ENCODE assay signal across 1 cellular context in the genomic region with DNA sequence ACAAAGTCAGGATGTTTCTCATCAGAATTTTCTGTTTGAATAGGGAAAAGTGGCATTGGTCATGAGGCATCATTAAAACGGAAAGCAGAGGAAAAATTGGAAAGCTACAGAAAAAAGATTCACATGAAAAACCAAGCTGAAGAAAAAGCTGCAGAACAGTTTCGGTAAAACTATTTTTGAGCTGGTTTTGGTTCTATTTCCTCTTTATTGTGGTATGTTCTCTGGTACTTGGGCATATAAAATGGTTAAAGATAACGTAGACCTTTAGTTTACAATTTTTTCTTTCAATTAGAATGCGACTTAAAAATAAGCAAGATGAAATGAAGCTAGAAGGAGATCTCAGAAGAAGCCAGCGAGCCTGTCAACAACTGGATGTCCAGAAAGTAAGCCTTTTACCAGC.
TF ChIP-seq lines count a peak whose summit lies in the region.

No MANE protein-coding gene starts in this region.

TF ChIP-seq in GM12878, 131 proteins besides CTCF, POLR2A, EP300 and RAD21 (continued from another document and continues in another):
- TF ChIP-seq, protein P1, sequence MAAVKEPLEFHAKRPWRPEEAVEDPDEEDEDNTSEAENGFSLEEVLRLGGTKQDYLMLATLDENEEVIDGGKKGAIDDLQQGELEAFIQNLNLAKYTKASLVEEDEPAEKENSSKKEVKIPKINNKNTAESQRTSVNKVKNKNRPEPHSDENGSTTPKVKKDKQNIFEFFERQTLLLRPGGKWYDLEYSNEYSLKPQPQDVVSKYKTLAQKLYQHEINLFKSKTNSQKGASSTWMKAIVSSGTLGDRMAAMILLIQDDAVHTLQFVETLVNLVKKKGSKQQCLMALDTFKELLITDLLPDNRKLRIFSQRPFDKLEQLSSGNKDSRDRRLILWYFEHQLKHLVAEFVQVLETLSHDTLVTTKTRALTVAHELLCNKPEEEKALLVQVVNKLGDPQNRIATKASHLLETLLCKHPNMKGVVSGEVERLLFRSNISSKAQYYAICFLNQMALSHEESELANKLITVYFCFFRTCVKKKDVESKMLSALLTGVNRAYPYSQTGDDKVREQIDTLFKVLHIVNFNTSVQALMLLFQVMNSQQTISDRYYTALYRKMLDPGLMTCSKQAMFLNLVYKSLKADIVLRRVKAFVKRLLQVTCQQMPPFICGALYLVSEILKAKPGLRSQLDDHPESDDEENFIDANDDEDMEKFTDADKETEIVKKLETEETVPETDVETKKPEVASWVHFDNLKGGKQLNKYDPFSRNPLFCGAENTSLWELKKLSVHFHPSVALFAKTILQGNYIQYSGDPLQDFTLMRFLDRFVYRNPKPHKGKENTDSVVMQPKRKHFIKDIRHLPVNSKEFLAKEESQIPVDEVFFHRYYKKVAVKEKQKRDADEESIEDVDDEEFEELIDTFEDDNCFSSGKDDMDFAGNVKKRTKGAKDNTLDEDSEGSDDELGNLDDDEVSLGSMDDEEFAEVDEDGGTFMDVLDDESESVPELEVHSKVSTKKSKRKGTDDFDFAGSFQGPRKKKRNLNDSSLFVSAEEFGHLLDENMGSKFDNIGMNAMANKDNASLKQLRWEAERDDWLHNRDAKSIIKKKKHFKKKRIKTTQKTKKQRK (IDR thresholded peaks at IDR 0.05; ENCODE audit: low read depth, low read length), result no peak
- TF ChIP-seq, protein P2, sequence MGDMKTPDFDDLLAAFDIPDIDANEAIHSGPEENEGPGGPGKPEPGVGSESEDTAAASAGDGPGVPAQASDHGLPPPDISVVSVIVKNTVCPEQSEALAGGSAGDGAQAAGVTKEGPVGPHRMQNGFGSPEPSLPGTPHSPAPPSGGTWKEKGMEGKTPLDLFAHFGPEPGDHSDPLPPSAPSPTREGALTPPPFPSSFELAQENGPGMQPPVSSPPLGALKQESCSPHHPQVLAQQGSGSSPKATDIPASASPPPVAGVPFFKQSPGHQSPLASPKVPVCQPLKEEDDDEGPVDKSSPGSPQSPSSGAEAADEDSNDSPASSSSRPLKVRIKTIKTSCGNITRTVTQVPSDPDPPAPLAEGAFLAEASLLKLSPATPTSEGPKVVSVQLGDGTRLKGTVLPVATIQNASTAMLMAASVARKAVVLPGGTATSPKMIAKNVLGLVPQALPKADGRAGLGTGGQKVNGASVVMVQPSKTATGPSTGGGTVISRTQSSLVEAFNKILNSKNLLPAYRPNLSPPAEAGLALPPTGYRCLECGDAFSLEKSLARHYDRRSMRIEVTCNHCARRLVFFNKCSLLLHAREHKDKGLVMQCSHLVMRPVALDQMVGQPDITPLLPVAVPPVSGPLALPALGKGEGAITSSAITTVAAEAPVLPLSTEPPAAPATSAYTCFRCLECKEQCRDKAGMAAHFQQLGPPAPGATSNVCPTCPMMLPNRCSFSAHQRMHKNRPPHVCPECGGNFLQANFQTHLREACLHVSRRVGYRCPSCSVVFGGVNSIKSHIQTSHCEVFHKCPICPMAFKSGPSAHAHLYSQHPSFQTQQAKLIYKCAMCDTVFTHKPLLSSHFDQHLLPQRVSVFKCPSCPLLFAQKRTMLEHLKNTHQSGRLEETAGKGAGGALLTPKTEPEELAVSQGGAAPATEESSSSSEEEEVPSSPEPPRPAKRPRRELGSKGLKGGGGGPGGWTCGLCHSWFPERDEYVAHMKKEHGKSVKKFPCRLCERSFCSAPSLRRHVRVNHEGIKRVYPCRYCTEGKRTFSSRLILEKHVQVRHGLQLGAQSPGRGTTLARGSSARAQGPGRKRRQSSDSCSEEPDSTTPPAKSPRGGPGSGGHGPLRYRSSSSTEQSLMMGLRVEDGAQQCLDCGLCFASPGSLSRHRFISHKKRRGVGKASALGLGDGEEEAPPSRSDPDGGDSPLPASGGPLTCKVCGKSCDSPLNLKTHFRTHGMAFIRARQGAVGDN (IDR thresholded peaks at IDR 0.05), result no peak
- 0 out of 2 replicates have a peak, but pooled peaks have one; percentile 28 for TF ChIP-seq JUNB (IDR thresholded peaks at IDR 0.05)
- peak; percentile 85 for TF ChIP-seq FOXM1 (IDR thresholded peaks at IDR 0.05; ENCODE audit: low read depth, low read length)
- TF ChIP-seq SMC3 (IDR thresholded peaks at IDR 0.05; ENCODE audit: borderline replicate concordance, low read length), result no peak
- peak; percentile 34; the same call in 1 of the 2 replicates for TF ChIP-seq ZNF217 (IDR thresholded peaks at IDR 0.05)
- TF ChIP-seq CEBPB (IDR thresholded peaks at IDR 0.05; ENCODE audit: borderline replicate concordance in 1 of 2, low read depth in 2 of 2, low read length in 2 of 2), result no peak
- TF ChIP-seq, protein P3, sequence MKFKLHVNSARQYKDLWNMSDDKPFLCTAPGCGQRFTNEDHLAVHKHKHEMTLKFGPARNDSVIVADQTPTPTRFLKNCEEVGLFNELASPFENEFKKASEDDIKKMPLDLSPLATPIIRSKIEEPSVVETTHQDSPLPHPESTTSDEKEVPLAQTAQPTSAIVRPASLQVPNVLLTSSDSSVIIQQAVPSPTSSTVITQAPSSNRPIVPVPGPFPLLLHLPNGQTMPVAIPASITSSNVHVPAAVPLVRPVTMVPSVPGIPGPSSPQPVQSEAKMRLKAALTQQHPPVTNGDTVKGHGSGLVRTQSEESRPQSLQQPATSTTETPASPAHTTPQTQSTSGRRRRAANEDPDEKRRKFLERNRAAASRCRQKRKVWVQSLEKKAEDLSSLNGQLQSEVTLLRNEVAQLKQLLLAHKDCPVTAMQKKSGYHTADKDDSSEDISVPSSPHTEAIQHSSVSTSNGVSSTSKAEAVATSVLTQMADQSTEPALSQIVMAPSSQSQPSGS (IDR thresholded peaks at IDR 0.05; ENCODE audit: low read length), result peak; percentile 76; the same call in 1 of the 2 replicates
- peak; percentile 40; the same call in 1 of the 2 replicates for TF ChIP-seq PML (IDR thresholded peaks at IDR 0.05; ENCODE audit: low read length)
- TF ChIP-seq CHD4 (IDR thresholded peaks at IDR 0.05), result no peak
- TF ChIP-seq, protein P4, sequence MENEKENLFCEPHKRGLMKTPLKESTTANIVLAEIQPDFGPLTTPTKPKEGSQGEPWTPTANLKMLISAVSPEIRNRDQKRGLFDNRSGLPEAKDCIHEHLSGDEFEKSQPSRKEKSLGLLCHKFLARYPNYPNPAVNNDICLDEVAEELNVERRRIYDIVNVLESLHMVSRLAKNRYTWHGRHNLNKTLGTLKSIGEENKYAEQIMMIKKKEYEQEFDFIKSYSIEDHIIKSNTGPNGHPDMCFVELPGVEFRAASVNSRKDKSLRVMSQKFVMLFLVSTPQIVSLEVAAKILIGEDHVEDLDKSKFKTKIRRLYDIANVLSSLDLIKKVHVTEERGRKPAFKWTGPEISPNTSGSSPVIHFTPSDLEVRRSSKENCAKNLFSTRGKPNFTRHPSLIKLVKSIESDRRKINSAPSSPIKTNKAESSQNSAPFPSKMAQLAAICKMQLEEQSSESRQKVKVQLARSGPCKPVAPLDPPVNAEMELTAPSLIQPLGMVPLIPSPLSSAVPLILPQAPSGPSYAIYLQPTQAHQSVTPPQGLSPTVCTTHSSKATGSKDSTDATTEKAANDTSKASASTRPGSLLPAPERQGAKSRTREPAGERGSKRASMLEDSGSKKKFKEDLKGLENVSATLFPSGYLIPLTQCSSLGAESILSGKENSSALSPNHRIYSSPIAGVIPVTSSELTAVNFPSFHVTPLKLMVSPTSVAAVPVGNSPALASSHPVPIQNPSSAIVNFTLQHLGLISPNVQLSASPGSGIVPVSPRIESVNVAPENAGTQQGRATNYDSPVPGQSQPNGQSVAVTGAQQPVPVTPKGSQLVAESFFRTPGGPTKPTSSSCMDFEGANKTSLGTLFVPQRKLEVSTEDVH (IDR thresholded peaks at IDR 0.05; ENCODE audit: low read depth, partially characterized antibody), result peak; percentile 23
- no peak for TF ChIP-seq POLR2AphosphoS2 (IDR thresholded peaks at IDR 0.05; ENCODE audit: low read depth, low read length)
- TF ChIP-seq ZBED1 (IDR thresholded peaks at IDR 0.05; ENCODE audit: borderline replicate concordance), result 0 out of 2 replicates have a peak, but pooled peaks have one; percentile 37
- TF ChIP-seq, protein P5, sequence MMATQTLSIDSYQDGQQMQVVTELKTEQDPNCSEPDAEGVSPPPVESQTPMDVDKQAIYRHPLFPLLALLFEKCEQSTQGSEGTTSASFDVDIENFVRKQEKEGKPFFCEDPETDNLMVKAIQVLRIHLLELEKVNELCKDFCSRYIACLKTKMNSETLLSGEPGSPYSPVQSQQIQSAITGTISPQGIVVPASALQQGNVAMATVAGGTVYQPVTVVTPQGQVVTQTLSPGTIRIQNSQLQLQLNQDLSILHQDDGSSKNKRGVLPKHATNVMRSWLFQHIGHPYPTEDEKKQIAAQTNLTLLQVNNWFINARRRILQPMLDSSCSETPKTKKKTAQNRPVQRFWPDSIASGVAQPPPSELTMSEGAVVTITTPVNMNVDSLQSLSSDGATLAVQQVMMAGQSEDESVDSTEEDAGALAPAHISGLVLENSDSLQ (IDR thresholded peaks at IDR 0.05), result no peak
- TF ChIP-seq CREB1 (IDR thresholded peaks at IDR 0.05; ENCODE audit: low read depth), result 0 out of 2 replicates have a peak, but pooled peaks have one; percentile 32
- TF ChIP-seq, protein P6, sequence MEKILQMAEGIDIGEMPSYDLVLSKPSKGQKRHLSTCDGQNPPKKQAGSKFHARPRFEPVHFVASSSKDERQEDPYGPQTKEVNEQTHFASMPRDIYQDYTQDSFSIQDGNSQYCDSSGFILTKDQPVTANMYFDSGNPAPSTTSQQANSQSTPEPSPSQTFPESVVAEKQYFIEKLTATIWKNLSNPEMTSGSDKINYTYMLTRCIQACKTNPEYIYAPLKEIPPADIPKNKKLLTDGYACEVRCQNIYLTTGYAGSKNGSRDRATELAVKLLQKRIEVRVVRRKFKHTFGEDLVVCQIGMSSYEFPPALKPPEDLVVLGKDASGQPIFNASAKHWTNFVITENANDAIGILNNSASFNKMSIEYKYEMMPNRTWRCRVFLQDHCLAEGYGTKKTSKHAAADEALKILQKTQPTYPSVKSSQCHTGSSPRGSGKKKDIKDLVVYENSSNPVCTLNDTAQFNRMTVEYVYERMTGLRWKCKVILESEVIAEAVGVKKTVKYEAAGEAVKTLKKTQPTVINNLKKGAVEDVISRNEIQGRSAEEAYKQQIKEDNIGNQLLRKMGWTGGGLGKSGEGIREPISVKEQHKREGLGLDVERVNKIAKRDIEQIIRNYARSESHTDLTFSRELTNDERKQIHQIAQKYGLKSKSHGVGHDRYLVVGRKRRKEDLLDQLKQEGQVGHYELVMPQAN (conservative IDR thresholded peaks at IDR 0.05), result no peak
- TF ChIP-seq, protein P7, sequence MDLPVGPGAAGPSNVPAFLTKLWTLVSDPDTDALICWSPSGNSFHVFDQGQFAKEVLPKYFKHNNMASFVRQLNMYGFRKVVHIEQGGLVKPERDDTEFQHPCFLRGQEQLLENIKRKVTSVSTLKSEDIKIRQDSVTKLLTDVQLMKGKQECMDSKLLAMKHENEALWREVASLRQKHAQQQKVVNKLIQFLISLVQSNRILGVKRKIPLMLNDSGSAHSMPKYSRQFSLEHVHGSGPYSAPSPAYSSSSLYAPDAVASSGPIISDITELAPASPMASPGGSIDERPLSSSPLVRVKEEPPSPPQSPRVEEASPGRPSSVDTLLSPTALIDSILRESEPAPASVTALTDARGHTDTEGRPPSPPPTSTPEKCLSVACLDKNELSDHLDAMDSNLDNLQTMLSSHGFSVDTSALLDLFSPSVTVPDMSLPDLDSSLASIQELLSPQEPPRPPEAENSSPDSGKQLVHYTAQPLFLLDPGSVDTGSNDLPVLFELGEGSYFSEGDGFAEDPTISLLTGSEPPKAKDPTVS (IDR thresholded peaks at IDR 0.05; ENCODE audit: low read depth, low read length), result no peak
- TF ChIP-seq IKZF2 (IDR thresholded peaks at IDR 0.05), result peak; percentile 74 to 78
- peak; percentile 73 for TF ChIP-seq MTA2 (IDR thresholded peaks at IDR 0.05; ENCODE audit: low read depth)
- peak; percentile 96 for TF ChIP-seq RUNX3 (IDR thresholded peaks at IDR 0.05; ENCODE audit: low read length)
- TF ChIP-seq NFXL1 (IDR thresholded peaks at IDR 0.05; ENCODE audit: borderline replicate concordance), result no peak
- TF ChIP-seq CBX5 (IDR thresholded peaks at IDR 0.05; ENCODE audit: low read depth), result 0 out of 2 replicates have a peak, but pooled peaks have one; percentile 58
- no peak for TF ChIP-seq YBX1 (IDR thresholded peaks at IDR 0.05)
- TF ChIP-seq SMAD5 (IDR thresholded peaks at IDR 0.05; ENCODE audit: low read depth), result no peak
- TF ChIP-seq WRNIP1 (IDR thresholded peaks at IDR 0.05; ENCODE audit: borderline replicate concordance, low read depth, low read length), result no peak
- TF ChIP-seq SRF (IDR thresholded peaks at IDR 0.05; ENCODE audit: low read depth in 2 of 2, low read length in 2 of 2), result no peak
- peak; percentile 59 for TF ChIP-seq IKZF1 (conservative IDR thresholded peaks at IDR 0.05)
- TF ChIP-seq CREM (IDR thresholded peaks at IDR 0.05; ENCODE audit: low read depth), result peak; percentile 62; the same call in 1 of the 2 replicates
- TF ChIP-seq MEF2A (IDR thresholded peaks at IDR 0.05; ENCODE audit: insufficient read depth, low read depth, low read length), result peak; percentile 95
- TF ChIP-seq, protein P8, sequence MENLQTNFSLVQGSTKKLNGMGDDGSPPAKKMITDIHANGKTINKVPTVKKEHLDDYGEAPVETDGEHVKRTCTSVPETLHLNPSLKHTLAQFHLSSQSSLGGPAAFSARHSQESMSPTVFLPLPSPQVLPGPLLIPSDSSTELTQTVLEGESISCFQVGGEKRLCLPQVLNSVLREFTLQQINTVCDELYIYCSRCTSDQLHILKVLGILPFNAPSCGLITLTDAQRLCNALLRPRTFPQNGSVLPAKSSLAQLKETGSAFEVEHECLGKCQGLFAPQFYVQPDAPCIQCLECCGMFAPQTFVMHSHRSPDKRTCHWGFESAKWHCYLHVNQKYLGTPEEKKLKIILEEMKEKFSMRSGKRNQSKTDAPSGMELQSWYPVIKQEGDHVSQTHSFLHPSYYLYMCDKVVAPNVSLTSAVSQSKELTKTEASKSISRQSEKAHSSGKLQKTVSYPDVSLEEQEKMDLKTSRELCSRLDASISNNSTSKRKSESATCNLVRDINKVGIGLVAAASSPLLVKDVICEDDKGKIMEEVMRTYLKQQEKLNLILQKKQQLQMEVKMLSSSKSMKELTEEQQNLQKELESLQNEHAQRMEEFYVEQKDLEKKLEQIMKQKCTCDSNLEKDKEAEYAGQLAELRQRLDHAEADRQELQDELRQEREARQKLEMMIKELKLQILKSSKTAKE (IDR thresholded peaks at IDR 0.05; ENCODE audit: low read depth, poor library complexity, severe bottlenecking), result peak; percentile 75
